Comparison of ENCODE assay signal across 8 cellular contexts in genomic region chrX:37905436-37906147, GRCh38. TPM values are rescaled to one million over a fixed set of nuclear protein-coding genes. Genes with fewer than 3 reads are reported as not detected.
A peak's percentile ranks its signal among the peaks of the same experiment; 100 is the strongest.
DNase-seq lines count a peak whose midpoint lies in the region; ATAC-seq and TF ChIP-seq lines count a peak whose summit lies in the region.

No MANE protein-coding gene starts in this region.

- H3K4me3 ChIP-seq in effector memory CD4-positive, alpha-beta T cell (ENCODE audit: insufficient read depth, low read depth, low read length, poor library complexity, severe bottlenecking): no peak overlapping the region

- no peaks in the 10 kb centered on the region for H3K27me3 ChIP-seq in effector memory CD4-positive, alpha-beta T cell (replicated peaks; ENCODE audit: control insufficient read depth, insufficient read depth, low read length, poor library complexity, severe bottlenecking)

- DNase-seq in stimulated activated CD4-positive, alpha-beta T cell treated with anti-CD3 and anti-CD28 coated beads, Interleukin-12 subunit alpha, Interleukin-12 subunit beta, amount 100 ng/mL, for 4 hours: peak; percentile 0
- DNase-seq in stimulated activated CD4-positive, alpha-beta T cell treated with anti-CD3 and anti-CD28 coated beads, Interleukin-4, amount 100 ng/mL, for 24 hours: no peak
- DNase-seq in left cardiac atrium (no peak), SKM-1 treated with dmso at 0.1 percent for 144 hours (lab: John Stamatoyannopoulos, UW; ENCODE audit: unreplicated experiment) (no peak), NCI-H524 treated with DMSO at 0.1 percent for 48 hours (lab: John Stamatoyannopoulos, UW) (no peak)
- peak; percentile 0 to 2 for DNase-seq in stimulated activated CD8-positive, alpha-beta memory T cell treated with anti-CD3 and anti-CD28 coated beads, Interleukin-2, amount 100 ng/mL, for 48 hours (ENCODE audit: low read depth in 2 of 2)
- no peak for DNase-seq in effector memory CD4-positive, alpha-beta T cell

- peak; percentile 30 to 59 for ATAC-seq in left cardiac atrium

- H3K27ac ChIP-seq in VCaP: no peak overlapping the region; the same call in 1 of the 2 replicates
- H3K27ac ChIP-seq in effector memory CD4-positive, alpha-beta T cell (ENCODE audit: insufficient read depth, low read length, poor library complexity, severe bottlenecking): no peak overlapping the region

- no peaks in the 10 kb centered on the region for H3K36me3 ChIP-seq in effector memory CD4-positive, alpha-beta T cell (ENCODE audit: control insufficient read depth, insufficient read depth, low read length)

- no peaks in the 10 kb centered on the region for H3K9me3 ChIP-seq in effector memory CD4-positive, alpha-beta T cell (ENCODE audit: control insufficient read depth, low read length)

- H3K4me1 ChIP-seq in effector memory CD4-positive, alpha-beta T cell (ENCODE audit: control insufficient read depth, insufficient read depth, low read length, poor library complexity, severe bottlenecking): peaks cover 6% of the 10 kb centered on the region

- intact Hi-C loops in left cardiac atrium (cut with DNase I): no loop called here

- peak; percentile 59 for TF ChIP-seq CTCF in VCaP (conservative IDR thresholded peaks at IDR 0.05)

RNA-seq across cellular contexts. Expression of gene DYNLT3, which starts 58.2 kb away (rescaled TPM):
- total RNA-seq in left cardiac atrium: 10 to 100 TPM; 17.6 to 29.1 TPM

Comparison
In these comparisons a context has a peak if more than half of its experiments do, and no peak if none do; other contexts are left out.
1. DNase-seq: peak in stimulated activated CD4-positive, alpha-beta T cell treated with anti-CD3 and anti-CD28 coated beads, Interleukin-12 subunit alpha, Interleukin-12 subunit beta, amount 100 ng/mL, for 4 hours (single experiment) and stimulated activated CD8-positive, alpha-beta memory T cell treated with anti-CD3 and anti-CD28 coated beads, Interleukin-2, amount 100 ng/mL, for 48 hours (2 of 2); none in stimulated activated CD4-positive, alpha-beta T cell treated with anti-CD3 and anti-CD28 coated beads, Interleukin-4, amount 100 ng/mL, for 24 hours (single experiment), left cardiac atrium (single experiment), SKM-1 treated with dmso at 0.1 percent for 144 hours (single experiment), effector memory CD4-positive, alpha-beta T cell (0 of 3) and NCI-H524 treated with DMSO at 0.1 percent for 48 hours (single experiment).